28 cellular contexts compared by ENCODE assay signal in genomic region chr11:71582309-71582895, GRCh38. TPM values are rescaled to one million over a fixed set of nuclear protein-coding genes. Genes with fewer than 3 reads are reported as not detected.
"Had no signal": no experiment of that assay in that cellular context is flagged by ENCODE, and none has a peak within 500 bp of the region (broad histone marks: within the 10 kb centered on the region; RNA-seq: fewer than 3 reads in every experiment).

A gene with protein sequence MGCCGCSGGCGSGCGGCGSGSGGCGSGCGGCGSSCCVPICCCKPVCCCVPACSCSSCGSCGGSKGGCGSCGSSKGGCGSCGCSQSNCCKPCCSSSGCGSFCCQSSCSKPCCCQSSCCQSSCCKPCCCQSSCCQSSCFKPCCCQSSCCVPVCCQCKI (minus strand): TSS chr11:71582875. CDS start chr11:71582837, 38 bp downstream.

- H3K27ac ChIP-seq: adrenal gland, breast epithelium, SJSA1 had no signal

- DNase-seq: activated CD4-positive, alpha-beta T cell treated with anti-CD3 and anti-CD28 coated beads for 4 hours; activated CD8-positive, alpha-beta memory T cell treated with anti-CD3 and anti-CD28 coated beads, Interleukin-2, amount 50 U/mL, for 4 hours; activated CD8-positive, alpha-beta T cell treated with anti-CD3 and anti-CD28 coated beads for 36 hours; activated gamma-delta T cell treated with Interleukin-2 at 50 U/mL for 16 hours; activated naive CD4-positive, alpha-beta T cell treated with anti-CD3 and anti-CD28 coated beads, Interleukin-2, amount 10 ng/mL, durations not matched to agents 7 days and 5 days; activated naive CD8-positive, alpha-beta T cell treated with anti-CD3 and anti-CD28 coated beads, Interleukin-2, amount 10 ng/mL, durations not matched to agents 7 days and 5 days; activated T-cell treated with anti-CD3 and anti-CD28 coated beads, Interleukin-2, amount 50 U/mL, for 72 hours; adrenal gland; caudate nucleus; KG1; MM.1S; NCI-H1092; NCI-H1417; NCI-H1694; NCI-H2029 treated with DMSO at 0.1 percent for 48 hours; NCI-H510A treated with DMSO at 0.1 percent for 48 hours; NCI-H69; SHP77; SW 1271 had no signal

- H3K27me3 ChIP-seq: adrenal gland, breast epithelium, SJSA1 had no signal

- H3K9me3 ChIP-seq: adrenal gland, breast epithelium, SJSA1 had no signal

- ATAC-seq: activated CD4-positive, CD25-positive, alpha-beta regulatory T cell treated with anti-CD3 and anti-CD28 coated beads, Interleukin-2, amount 50 U/mL, for 24 hours; activated CD8-positive, alpha-beta T cell treated with anti-CD3 and anti-CD28 coated beads for 36 hours; activated T-cell treated with anti-CD3 and anti-CD28 coated beads, Interleukin-2, amount 50 U/mL, for 72 hours; PC-3; SK-N-SH treated with all-trans-retinoic acid at 6 μM for 48 hours had no signal

- FAIRE-seq: RCC 7860 had no signal

- H3K36me3 Mint-ChIP-seq: activated naive CD4-positive, alpha-beta T cell treated with anti-CD3 and anti-CD28 coated beads, Interleukin-2, amount 10 ng/mL, durations not matched to agents 7 days and 5 days; activated naive CD8-positive, alpha-beta T cell treated with anti-CD3 and anti-CD28 coated beads, Interleukin-2, amount 10 ng/mL, durations not matched to agents 7 days and 5 days had no signal

- H3K4me1 ChIP-seq: adrenal gland, breast epithelium, SJSA1 had no signal

- H3K36me3 ChIP-seq: adrenal gland, breast epithelium, SJSA1 had no signal

- H3K27ac Mint-ChIP-seq: activated CD8-positive, alpha-beta T cell treated with anti-CD3 and anti-CD28 coated beads for 36 hours; activated naive CD4-positive, alpha-beta T cell treated with anti-CD3 and anti-CD28 coated beads, Interleukin-2, amount 10 ng/mL, durations not matched to agents 7 days and 5 days; activated naive CD8-positive, alpha-beta T cell treated with anti-CD3 and anti-CD28 coated beads, Interleukin-2, amount 10 ng/mL, durations not matched to agents 7 days and 5 days; activated T-cell treated with anti-CD3 and anti-CD28 coated beads, Interleukin-2, amount 50 U/mL, for 72 hours; activated T-helper 2 cell treated with anti-CD3 and anti-CD28 coated beads, Interferon-gamma antibody, Interleukin-2, Interleukin-4, amounts not matched to agents 10 μg/mL and 5 μg/mL and 100 μg/mL, durations not matched to agents 14 hours and 24 hours and 36 hours had no signal

- H3K4me3 ChIP-seq: adrenal gland, breast epithelium, SJSA1 had no signal

- H3K9me3 Mint-ChIP-seq: activated CD8-positive, alpha-beta T cell treated with anti-CD3 and anti-CD28 coated beads for 36 hours; activated naive CD4-positive, alpha-beta T cell treated with anti-CD3 and anti-CD28 coated beads, Interleukin-2, amount 10 ng/mL, durations not matched to agents 7 days and 5 days; activated naive CD8-positive, alpha-beta T cell treated with anti-CD3 and anti-CD28 coated beads, Interleukin-2, amount 10 ng/mL, durations not matched to agents 7 days and 5 days; activated T-cell treated with anti-CD3 and anti-CD28 coated beads, Interleukin-2, amount 50 U/mL, for 72 hours; activated T-helper 2 cell treated with anti-CD3 and anti-CD28 coated beads, Interferon-gamma antibody, Interleukin-2, Interleukin-4, amounts not matched to agents 10 μg/mL and 5 μg/mL and 100 μg/mL, durations not matched to agents 14 hours and 24 hours and 36 hours had no signal

- H3K4me3 Mint-ChIP-seq: activated CD8-positive, alpha-beta T cell treated with anti-CD3 and anti-CD28 coated beads for 36 hours; activated naive CD4-positive, alpha-beta T cell treated with anti-CD3 and anti-CD28 coated beads, Interleukin-2, amount 10 ng/mL, durations not matched to agents 7 days and 5 days; activated naive CD8-positive, alpha-beta T cell treated with anti-CD3 and anti-CD28 coated beads, Interleukin-2, amount 10 ng/mL, durations not matched to agents 7 days and 5 days; activated T-cell treated with anti-CD3 and anti-CD28 coated beads, Interleukin-2, amount 50 U/mL, for 72 hours had no signal

RNA-seq across cellular contexts. Expression of the gene that starts here (rescaled TPM):
- total RNA-seq: activated CD8-positive, alpha-beta T cell treated with anti-CD3 and anti-CD28 coated beads for 36 hours; activated naive CD8-positive, alpha-beta T cell treated with anti-CD3 and anti-CD28 coated beads, Interleukin-2, amount 10 ng/mL, durations not matched to agents 7 days and 5 days; activated T-cell treated with anti-CD3 and anti-CD28 coated beads, Interleukin-2, amount 50 U/mL, for 72 hours; activated T-helper 2 cell treated with anti-CD3 and anti-CD28 coated beads, Interferon-gamma antibody, Interleukin-2, Interleukin-4, amounts not matched to agents 10 μg/mL and 5 μg/mL and 100 μg/mL, durations not matched to agents 14 hours and 24 hours and 36 hours; adrenal gland; breast epithelium; cerebellum; PC-3; SJSA1; T-helper 1 cell treated with Interleukin-12 subunit alpha and Interleukin-12 subunit beta and Interleukin-4 antibody, amounts not matched to agents 30 ng/mL and 1 ng/mL, for 36 hours had no signal
- polyA plus RNA-seq: adrenal gland had no signal
